ENCODE assay signal across 8 cellular contexts in the genomic region with DNA sequence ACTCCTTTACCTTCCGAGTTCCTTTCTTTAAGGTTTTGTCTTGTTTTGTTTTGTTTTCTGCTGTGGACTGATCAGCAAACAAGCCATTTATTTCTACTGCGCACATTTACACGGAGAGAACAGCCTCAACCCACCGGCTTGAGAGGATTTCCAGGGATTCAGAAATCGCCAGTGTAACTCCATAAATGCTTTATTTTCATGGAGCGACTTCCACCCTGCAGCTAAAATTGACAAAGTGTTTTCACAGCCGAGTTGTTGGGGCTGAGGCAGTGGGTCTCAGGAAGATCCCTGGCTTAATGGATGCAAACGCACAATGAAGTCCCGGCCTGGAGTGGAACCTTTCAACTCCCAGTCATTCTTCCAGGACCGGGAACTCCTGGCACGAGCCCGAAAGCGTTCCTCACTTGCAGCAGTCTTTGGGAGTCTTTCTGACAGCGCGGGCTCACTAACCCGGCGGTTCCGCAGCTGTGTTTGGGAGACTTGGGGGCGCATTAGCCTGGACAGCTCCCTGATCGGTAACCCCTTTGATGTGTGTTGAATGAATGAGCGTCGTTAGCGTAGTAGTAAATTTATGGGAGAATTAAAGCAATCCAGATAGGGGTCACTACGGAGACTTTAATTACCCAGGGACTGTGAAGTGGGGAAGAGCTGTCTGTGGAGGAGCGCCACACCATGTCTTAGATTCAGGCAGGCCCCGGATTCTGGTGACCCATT. TPM values are rescaled to one million over a fixed set of nuclear protein-coding genes. Genes with fewer than 3 reads are reported as not detected.
A peak's percentile ranks its signal among the peaks of the same experiment; 100 is the strongest.
DNase-seq lines count a peak whose midpoint lies in the region; ATAC-seq and TF ChIP-seq lines count a peak whose summit lies in the region.

No MANE protein-coding gene starts in this region.

- peak overlapping the region; percentile 43 for H3K4me3 Mint-ChIP-seq in activated CD4-positive, alpha-beta T cell treated with anti-CD3 and anti-CD28 coated beads, Interleukin-2, amount 10 ng/mL, durations not matched to agents 24 days and 14 days
- peak overlapping the region; percentile 92 for H3K4me3 Mint-ChIP-seq in nephron progenitor cell

- H3K79me2 ChIP-seq in OCI-LY3 (ENCODE audit: low read length) = no peaks in the 10 kb centered on the region

- H2AFZ ChIP-seq in OCI-LY3 (ENCODE audit: low read depth, low read length) = peak overlapping the region; percentile 88

- no peak for TF ChIP-seq POLR2A in esophagus squamous epithelium (IDR thresholded peaks at IDR 0.05)

- H3K9me3 Mint-ChIP-seq in activated CD4-positive, alpha-beta T cell treated with anti-CD3 and anti-CD28 coated beads, Interleukin-2, amount 10 ng/mL, durations not matched to agents 24 days and 14 days = peaks cover 6% of the 10 kb centered on the region
- peaks cover 6% of the 10 kb centered on the region for H3K9me3 Mint-ChIP-seq in nephron progenitor cell

- no peaks in the 10 kb centered on the region; the same call in 1 of the 2 replicates for H3K9me3 ChIP-seq in OCI-LY3 (ENCODE audit: insufficient read depth, low read length)
- peaks cover 0 to 5% (median 0%) of the 10 kb centered on the region in 3 donors for H3K9me3 ChIP-seq in esophagus squamous epithelium

- H3K27me3 ChIP-seq in OCI-LY3 (ENCODE audit: low read depth, low read length) = peaks cover 4% of the 10 kb centered on the region; the same call in 1 of the 2 replicates
- peaks cover 7 to 83% (median 18%) of the 10 kb centered on the region in 4 donors for H3K27me3 ChIP-seq in esophagus squamous epithelium

- peak overlapping the region; percentile 57; the same call in 1 of the 2 replicates for H3K9ac ChIP-seq in OCI-LY3 (ENCODE audit: low read length)

- H3K27ac Mint-ChIP-seq in activated CD4-positive, alpha-beta T cell treated with anti-CD3 and anti-CD28 coated beads, Interleukin-2, amount 10 ng/mL, durations not matched to agents 24 days and 14 days = peak overlapping the region; percentile 64
- no peak overlapping the region for H3K27ac Mint-ChIP-seq in nephron progenitor cell

- H3K4me2 ChIP-seq in OCI-LY3 (ENCODE audit: low read length) = peak overlapping the region; percentile 67

- no peak for DNase-seq in activated CD4-positive, alpha-beta T cell treated with anti-CD3 and anti-CD28 coated beads, Interleukin-2, amount 10 ng/mL, durations not matched to agents 24 days and 14 days
- no peak for DNase-seq in activated CD4-positive, alpha-beta T cell treated with anti-CD3 and anti-CD28 coated beads for 48 hours
- peak; percentile 0 for DNase-seq in esophagus squamous epithelium (lab: John Stamatoyannopoulos, UW)
- DNase-seq in nephron progenitor cell = peak; percentile 53
- no peak for DNase-seq in stimulated activated CD4-positive, alpha-beta T cell treated with anti-CD3 and anti-CD28 coated beads, Interleukin-4, amount 100 ng/mL, for 1 hour
- no peak for DNase-seq in cortex of kidney (lab: John Stamatoyannopoulos, UW)

- TF ChIP-seq CTCF in OCI-LY3 (IDR thresholded peaks at IDR 0.05; ENCODE audit: low read depth, low read length) = no peak
- TF ChIP-seq CTCF in esophagus squamous epithelium (IDR thresholded peaks at IDR 0.05) = no peak
- TF ChIP-seq CTCF in nephron progenitor cell (IDR thresholded peaks at IDR 0.05) = no peak

- peaks cover 63% of the 10 kb centered on the region for H3K27me3 Mint-ChIP-seq in activated CD4-positive, alpha-beta T cell treated with anti-CD3 and anti-CD28 coated beads, Interleukin-2, amount 10 ng/mL, durations not matched to agents 24 days and 14 days
- peaks cover 78% of the 10 kb centered on the region for H3K27me3 Mint-ChIP-seq in nephron progenitor cell (ENCODE audit: low read depth, poor library complexity)

- WGBS in esophagus squamous epithelium, 2 donors = 19 to 20% methylated on average over 15 of the region's 26 CpGs

- intact Hi-C loops in activated CD4-positive, alpha-beta T cell treated with anti-CD3 and anti-CD28 coated beads, Interleukin-2, amount 10 ng/mL, durations not matched to agents 24 days and 14 days (cut with micrococcal nuclease) = no loop called here
- intact Hi-C loops in esophagus squamous epithelium (cut with DNase I) = no loop called here

- no peak for ATAC-seq in GM19324 (IDR thresholded peaks at IDR 0.05; ENCODE audit: low FRiP score, unreplicated experiment)

- no peak overlapping the region for H3K27ac ChIP-seq in OCI-LY3 (ENCODE audit: low read length)
- H3K27ac ChIP-seq in esophagus squamous epithelium = peak overlapping the region in 2 of 4 donors; percentile 18 to 52

- H3K4me1 ChIP-seq in OCI-LY3 (ENCODE audit: low read length) (no peaks in the 10 kb centered on the region; the same call in 1 of the 2 replicates), esophagus squamous epithelium (peaks cover 12 to 31% (median 17%) of the 10 kb centered on the region in 3 donors)

- H4K20me1 ChIP-seq in OCI-LY3 (ENCODE audit: insufficient read depth, low read length) = no peaks in the 10 kb centered on the region

- peaks cover 6% of the 10 kb centered on the region for H3K36me3 Mint-ChIP-seq in activated CD4-positive, alpha-beta T cell treated with anti-CD3 and anti-CD28 coated beads, Interleukin-2, amount 10 ng/mL, durations not matched to agents 24 days and 14 days (ENCODE audit: low read depth)
- H3K36me3 Mint-ChIP-seq in nephron progenitor cell (ENCODE audit: low read depth) = no peaks in the 10 kb centered on the region

- H3K4me3 ChIP-seq in OCI-LY3 (ENCODE audit: low read length) = peak overlapping the region; percentile 81
- peak overlapping the region; percentile 5 to 73 (median 51) for H3K4me3 ChIP-seq in esophagus squamous epithelium

- peaks cover 9% of the 10 kb centered on the region for H3K4me1 Mint-ChIP-seq in activated CD4-positive, alpha-beta T cell treated with anti-CD3 and anti-CD28 coated beads, Interleukin-2, amount 10 ng/mL, durations not matched to agents 24 days and 14 days
- peaks cover 24% of the 10 kb centered on the region for H3K4me1 Mint-ChIP-seq in nephron progenitor cell

- H3K36me3 ChIP-seq in OCI-LY3 (replicated peaks; ENCODE audit: low read depth, low read length) = no peaks in the 10 kb centered on the region
- no peaks in the 10 kb centered on the region for H3K36me3 ChIP-seq in esophagus squamous epithelium

RNA-seq across cellular contexts. Expression of a gene that starts 0.8 kb away (rescaled TPM):
- not detected in 2 replicates for total RNA-seq in activated CD4-positive, alpha-beta T cell treated with anti-CD3 and anti-CD28 coated beads, Interleukin-2, amount 10 ng/mL, durations not matched to agents 24 days and 14 days
- 1 to 10 TPM in 3 of 4 donors, under 1 TPM in 1; 0.66 to 3.1 (median 2.6) TPM for total RNA-seq in esophagus squamous epithelium

Comparison
In these comparisons a context has a peak if more than half of its experiments do, and no peak if none do; other contexts are left out.
1. DNase-seq: peak in esophagus squamous epithelium (single experiment) and nephron progenitor cell (single experiment); none in activated CD4-positive, alpha-beta T cell treated with anti-CD3 and anti-CD28 coated beads, Interleukin-2, amount 10 ng/mL, durations not matched to agents 24 days and 14 days (single experiment), activated CD4-positive, alpha-beta T cell treated with anti-CD3 and anti-CD28 coated beads for 48 hours (single experiment), stimulated activated CD4-positive, alpha-beta T cell treated with anti-CD3 and anti-CD28 coated beads, Interleukin-4, amount 100 ng/mL, for 1 hour (single experiment) and cortex of kidney (single experiment).